8 cellular contexts compared by ENCODE assay signal in the genomic region with DNA sequence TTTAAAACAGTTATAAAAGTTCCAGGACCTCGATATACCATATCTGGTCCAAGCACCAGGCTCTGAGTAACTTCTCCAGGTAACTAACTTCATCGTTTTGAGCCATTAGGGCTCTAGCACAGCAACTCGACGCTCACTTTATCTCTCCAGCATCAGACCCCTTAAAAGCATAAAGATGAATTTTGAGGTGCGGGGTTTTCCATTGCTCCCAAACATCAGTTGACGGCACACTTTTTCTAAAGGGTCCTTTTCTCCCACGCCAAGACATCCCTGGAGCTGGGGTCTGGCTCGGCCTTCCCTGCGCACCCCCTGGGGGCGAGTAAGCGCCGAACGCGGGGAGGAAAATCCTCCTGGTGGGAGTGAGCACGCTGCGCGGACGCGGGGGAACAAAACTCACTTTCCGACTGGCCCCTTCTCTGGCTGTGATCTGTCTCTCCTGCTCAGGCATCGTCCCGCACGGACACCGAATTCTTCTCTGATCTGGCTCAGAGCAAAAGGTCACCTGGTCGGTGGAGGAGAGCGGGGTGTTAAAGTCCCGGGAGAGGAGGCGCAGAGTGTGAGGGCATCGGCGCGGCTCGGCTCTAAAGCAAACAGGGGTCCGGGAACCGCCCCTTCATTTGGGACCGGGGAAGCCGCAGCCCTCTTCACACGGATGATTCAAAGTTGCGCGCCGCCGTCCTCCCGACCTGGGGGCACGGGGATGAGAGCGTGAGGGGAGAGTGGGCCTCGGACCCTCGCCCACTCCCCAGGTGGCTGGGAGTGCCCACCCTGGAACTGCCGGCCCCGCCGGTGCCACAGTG. TPM values are rescaled to one million over a fixed set of nuclear protein-coding genes. Genes with fewer than 3 reads are reported as not detected.
DNase-seq lines count a peak whose midpoint lies in the region; ATAC-seq, FAIRE-seq and TF ChIP-seq lines count a peak whose summit lies in the region.

A gene (minus strand): TSS at position 561 of the 800 bp plus-strand sequence. CDS start 113 bp downstream, at position 448.

- H3K79me2 ChIP-seq in DND-41 (ENCODE audit: insufficient read depth, low read length) = peaks cover 34% of the 10 kb centered on the region

- H3K4me1 ChIP-seq in DND-41 (ENCODE audit: insufficient read depth, low read length) = peaks cover 26% of the 10 kb centered on the region

- H3K4me2 ChIP-seq in DND-41 (ENCODE audit: insufficient read depth, low read length) = peak within 1 kb of the TSS; percentile 81

- H3K27ac Mint-ChIP-seq in HFFc6 = peak within 1 kb of the TSS; percentile 97

- peak within 1 kb of the TSS; percentile 95 for H3K4me3 ChIP-seq in DND-41 (ENCODE audit: low read depth in 1 of 2, low read length in 2 of 2)
- peak within 1 kb of the TSS; percentile 97 for H3K4me3 ChIP-seq in bronchial epithelial cell (ENCODE audit: low read depth, low read length)

- peak within 1 kb of the TSS; percentile 98 for H2AFZ ChIP-seq in DND-41 (ENCODE audit: low read depth, low read length)

- H3K4me1 Mint-ChIP-seq in HFFc6 (ENCODE audit: low read depth) = peaks cover 9% of the 10 kb centered on the region

- H3K9me3 ChIP-seq in DND-41 (ENCODE audit: insufficient read depth, low read length, severe bottlenecking) = no peaks in the 10 kb centered on the region

- H3K9ac ChIP-seq in DND-41 (ENCODE audit: low read depth, low read length) = peak within 1 kb of the TSS; percentile 70

- TF ChIP-seq CTCF in DND-41 (IDR thresholded peaks at IDR 0.05; ENCODE audit: borderline replicate concordance, extremely low read depth, low read length, poor library complexity, severe bottlenecking) (no peak), HFFc6 (IDR thresholded peaks at IDR 0.05) (peak; percentile 29; the same call in 1 of the 2 replicates), bronchial epithelial cell (IDR thresholded peaks at IDR 0.05; ENCODE audit: insufficient read depth, low read length, severe bottlenecking) (peak; percentile 20)

- H3K36me3 ChIP-seq in DND-41 (ENCODE audit: insufficient read depth, low read length) (no peaks in the 10 kb centered on the region), bronchial epithelial cell (ENCODE audit: control insufficient read depth, insufficient read depth, low read length) (no peaks in the 10 kb centered on the region)

- DNase-seq in DND-41 = peak; percentile 25
- no peak for DNase-seq in HFFc6
- DNase-seq in SK-N-DZ (ENCODE audit: low spot score) = peak; percentile 43
- no peak for DNase-seq in bronchial epithelial cell (ENCODE audit: low read depth)
- peak; percentile 12 for DNase-seq in stimulated activated CD4-positive, alpha-beta T cell treated with anti-CD3 and anti-CD28 coated beads, Interleukin-4, amount 100 ng/mL, for 24 hours
- DNase-seq in H4 (ENCODE audit: low spot score) = no peak

- H4K20me1 ChIP-seq in DND-41 (ENCODE audit: insufficient read depth, low read length) = no peaks in the 10 kb centered on the region; the same call in 1 of the 2 replicates

- H3K27ac ChIP-seq in DND-41 (ENCODE audit: low read length) (peak within 1 kb of the TSS; percentile 77), layer of hippocampus (ENCODE audit: low read depth, low read length) (peak within 1 kb of the TSS; percentile 66)

- ATAC-seq in DND-41 (ENCODE audit: insufficient read depth, low read depth) (peak; percentile 18), GM21825 (IDR thresholded peaks at IDR 0.05; ENCODE audit: unreplicated experiment) (no peak)

- peaks cover 26% of the 10 kb centered on the region for H3K27me3 Mint-ChIP-seq in HFFc6 (ENCODE audit: insufficient read depth)

- H3K4me3 Mint-ChIP-seq in HFFc6 = peak within 1 kb of the TSS; percentile 100

- H3K36me3 Mint-ChIP-seq in HFFc6 (ENCODE audit: low read depth) = peaks cover 6% of the 10 kb centered on the region

- H3K27me3 ChIP-seq in DND-41 (ENCODE audit: insufficient read depth, low read length, poor library complexity) = peaks cover 40% of the 10 kb centered on the region
- no peaks in the 10 kb centered on the region for H3K27me3 ChIP-seq in bronchial epithelial cell (ENCODE audit: control insufficient read depth, insufficient read depth, low read length)
- no peaks in the 10 kb centered on the region for H3K27me3 ChIP-seq in layer of hippocampus (ENCODE audit: control insufficient read depth, insufficient read depth, low read length)

- no peaks in the 10 kb centered on the region for H3K9me3 Mint-ChIP-seq in HFFc6

- no peak for FAIRE-seq in bronchial epithelial cell (lab: Jason Lieb, UNC)

RNA-seq across cellular contexts. Expression of the gene that starts here (rescaled TPM):
- total RNA-seq in HFFc6 (2021; fragmentation: NEBNext Ultra II Directional; extraction: Animal tissue kit (Norgen Biotek cat#: 25700)) = 1 to 10 TPM in 4 of 6 experiments, under 1 TPM in 2; 0.81 to 4.8 (median 1.1) TPM
- 5.3 and 5.4 TPM in 2 replicates for polyA plus RNA-seq in SK-N-DZ (2014; cell fraction: cytosol; rRNA removed)
- polyA plus RNA-seq in SK-N-DZ (2014; cell fraction: nucleus; rRNA removed) = 10.1 and 12.9 TPM in 2 replicates
- total RNA-seq in bronchial epithelial cell = 3.9 and 8.7 TPM in 2 replicates
- 1.8 and 2.4 TPM in 2 replicates for total RNA-seq in H4 (2014; rRNA removed; shearing (Covaris generic))

Comparison
In these comparisons a context has a peak if more than half of its experiments do, and no peak if none do; other contexts are left out.
1. DNase-seq: peak in DND-41 (single experiment), SK-N-DZ (single experiment) and stimulated activated CD4-positive, alpha-beta T cell treated with anti-CD3 and anti-CD28 coated beads, Interleukin-4, amount 100 ng/mL, for 24 hours (single experiment); none in HFFc6 (single experiment), bronchial epithelial cell (single experiment) and H4 (single experiment).